Comparison of ENCODE assay signal across 8 cellular contexts in the genomic region with DNA sequence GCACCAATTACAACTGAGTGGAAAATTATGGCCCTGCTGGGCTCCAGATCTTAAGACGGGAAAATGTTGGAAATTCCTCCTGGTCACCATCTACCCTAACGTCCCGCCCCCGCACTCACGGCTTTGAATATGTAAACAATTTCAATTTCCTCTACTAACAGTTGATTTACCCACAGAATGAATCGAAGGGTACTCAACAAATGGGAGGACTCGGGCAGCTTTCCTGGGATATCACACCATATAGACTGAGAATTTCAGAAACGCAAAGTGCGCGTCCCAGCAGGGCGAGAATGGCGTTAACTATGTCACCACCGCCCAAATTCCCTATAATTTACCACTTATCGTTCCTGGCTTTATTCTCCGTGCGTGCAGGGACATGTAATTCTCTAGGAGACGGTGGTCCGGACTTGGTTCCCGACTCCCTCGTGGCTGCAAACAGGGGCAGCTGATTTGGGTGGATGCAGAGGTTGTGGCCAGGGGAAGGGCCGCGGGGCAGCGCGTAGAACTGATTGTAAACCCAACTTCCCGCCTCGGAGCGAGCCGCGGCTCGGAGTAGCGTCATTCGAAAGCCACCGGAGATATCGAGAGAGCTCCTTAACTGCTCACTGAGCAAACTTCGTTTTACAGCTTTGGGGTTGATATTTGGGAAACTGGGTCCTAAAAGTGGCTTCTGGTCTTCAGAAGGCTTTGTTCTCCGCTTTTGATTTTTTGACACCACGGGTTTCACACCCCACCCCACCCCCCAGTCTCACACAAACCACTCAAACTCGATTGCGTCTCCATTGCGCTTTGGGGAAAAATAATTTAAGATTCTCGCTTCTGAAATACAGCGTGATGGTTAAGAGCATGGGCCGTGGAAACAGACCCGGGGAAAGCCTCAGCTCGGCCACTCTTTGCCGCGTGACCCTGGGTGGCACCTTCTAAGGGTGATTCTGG. TPM values are rescaled to one million over a fixed set of nuclear protein-coding genes. Genes with fewer than 3 reads are reported as not detected.
DNase-seq lines count a peak whose midpoint lies in the region; ATAC-seq and TF ChIP-seq lines count a peak whose summit lies in the region.

No MANE protein-coding gene starts in this region.

- no peaks in the 10 kb centered on the region for H3K9me3 Mint-ChIP-seq in WTC11
- no peaks in the 10 kb centered on the region for H3K9me3 Mint-ChIP-seq in stimulated activated effector memory CD8-positive, alpha-beta T cell treated with anti-CD3 and anti-CD28 coated beads, Interleukin-12 subunit alpha, Interleukin-12 subunit beta, amount 100 ng/mL, for 72 hours

- no peak overlapping the region for H3K27ac Mint-ChIP-seq in WTC11
- H3K27ac Mint-ChIP-seq in stimulated activated effector memory CD8-positive, alpha-beta T cell treated with anti-CD3 and anti-CD28 coated beads, Interleukin-12 subunit alpha, Interleukin-12 subunit beta, amount 100 ng/mL, for 72 hours, result no peak overlapping the region

- H3K4me3 ChIP-seq in iPS DF 6.9 (ENCODE audit: low read length), result peak overlapping the region; percentile 30; the same call in 1 of the 2 replicates

- H3K27me3 Mint-ChIP-seq in WTC11 (ENCODE audit: low read depth), result peaks cover 97% of the 10 kb centered on the region

- H3K4me1 ChIP-seq in iPS DF 6.9 (ENCODE audit: control insufficient read depth, insufficient read depth, low read length), result 0 out of 2 replicates have a peak, but pooled peaks cover 1% of the 10 kb centered on the region

- CTCF ChIA-PET in WTC11 (lab: Charles Lee), result interaction anchor here (1.3 to 1.6 kb wide), 3 partner anchors 56 to 176 kb away, joined by 3 to 7 read pairs (median 5); no protein-coding TSS in a partner anchor

- POLR2A ChIA-PET in WTC11 (lab: Charles Lee), result interaction anchor here (1.0 to 1.1 kb wide), 2 partner anchors 103 to 369 kb away, joined by 3 read pairs; a partner anchor contains a TSS

- H3K27ac ChIP-seq in iPS DF 6.9 (ENCODE audit: low read length), result no peak overlapping the region

- H3K9me3 ChIP-seq in iPS DF 6.9 (ENCODE audit: control insufficient read depth, insufficient read depth, low read length), result no peaks in the 10 kb centered on the region

- no peak for TF ChIP-seq CTCF in WTC11 (IDR thresholded peaks at IDR 0.05)

- WGBS in iPS DF 6.9 (ENCODE audit: insufficient coverage, insufficient read length), result no CpG with 5 or more reads among the region's 47 CpGs

- no peaks in the 10 kb centered on the region for H3K36me3 Mint-ChIP-seq in WTC11
- peaks cover 11% of the 10 kb centered on the region for H3K36me3 Mint-ChIP-seq in stimulated activated effector memory CD8-positive, alpha-beta T cell treated with anti-CD3 and anti-CD28 coated beads, Interleukin-12 subunit alpha, Interleukin-12 subunit beta, amount 100 ng/mL, for 72 hours

- H3K36me3 ChIP-seq in iPS DF 6.9 (ENCODE audit: control insufficient read depth, insufficient read depth, low read length), result no peaks in the 10 kb centered on the region

- H3K4me1 Mint-ChIP-seq in WTC11, result peaks cover 21% of the 10 kb centered on the region
- H3K4me1 Mint-ChIP-seq in stimulated activated effector memory CD8-positive, alpha-beta T cell treated with anti-CD3 and anti-CD28 coated beads, Interleukin-12 subunit alpha, Interleukin-12 subunit beta, amount 100 ng/mL, for 72 hours, result peaks cover 26% of the 10 kb centered on the region

- H3K4me3 Mint-ChIP-seq in WTC11, result peak overlapping the region; percentile 92
- peak overlapping the region; percentile 66 for H3K4me3 Mint-ChIP-seq in stimulated activated effector memory CD8-positive, alpha-beta T cell treated with anti-CD3 and anti-CD28 coated beads, Interleukin-12 subunit alpha, Interleukin-12 subunit beta, amount 100 ng/mL, for 72 hours

- H3K27me3 ChIP-seq in iPS DF 6.9 (ENCODE audit: control insufficient read depth, insufficient read depth, low read length), result peaks cover 38% of the 10 kb centered on the region

- ATAC-seq in WTC11 (peak; percentile 67), HG03354 (IDR thresholded peaks at IDR 0.05; ENCODE audit: poor library complexity, severe bottlenecking, unreplicated experiment) (no peak), HG03139 (IDR thresholded peaks at IDR 0.05; ENCODE audit: unreplicated experiment) (no peak)
- ATAC-seq in stimulated activated effector memory CD8-positive, alpha-beta T cell treated with anti-CD3 and anti-CD28 coated beads, Interleukin-12 subunit alpha, Interleukin-12 subunit beta, amount 100 ng/mL, for 72 hours, result peak; percentile 73

- peak; percentile 27 for DNase-seq in stimulated activated CD4-positive, alpha-beta T cell treated with anti-CD3 and anti-CD28 coated beads, Interleukin-1b, Interleukin-23, amount 100 ng/mL, for 48 hours
- no peak for DNase-seq in stimulated activated CD4-positive, alpha-beta T cell treated with anti-CD3 and anti-CD28 coated beads, Interleukin-4, amount 100 ng/mL, for 24 hours
- peak; percentile 64 for DNase-seq in WTC11 (ENCODE audit: low spot score)
- DNase-seq in iPS DF 6.9 (ENCODE audit: low read depth, low spot score), result no peak
- peak in 1 of 2 donors; percentile 58 for DNase-seq in stimulated activated effector memory CD8-positive, alpha-beta T cell treated with anti-CD3 and anti-CD28 coated beads, Interleukin-12 subunit alpha, Interleukin-12 subunit beta, amount 100 ng/mL, for 72 hours (ENCODE audit: low spot score in 2 of 2)
- DNase-seq in occipital lobe (lab: John Stamatoyannopoulos, UW), result no peak

TF ChIP-seq in WTC11, 78 proteins besides CTCF, POLR2A, EP300 and RAD21:
- no peak for TF ChIP-seq STAT6 (CRISPR knock-in tag; conservative IDR thresholded peaks at IDR 0.05; ENCODE audit: low read depth)
- TF ChIP-seq, protein P1, sequence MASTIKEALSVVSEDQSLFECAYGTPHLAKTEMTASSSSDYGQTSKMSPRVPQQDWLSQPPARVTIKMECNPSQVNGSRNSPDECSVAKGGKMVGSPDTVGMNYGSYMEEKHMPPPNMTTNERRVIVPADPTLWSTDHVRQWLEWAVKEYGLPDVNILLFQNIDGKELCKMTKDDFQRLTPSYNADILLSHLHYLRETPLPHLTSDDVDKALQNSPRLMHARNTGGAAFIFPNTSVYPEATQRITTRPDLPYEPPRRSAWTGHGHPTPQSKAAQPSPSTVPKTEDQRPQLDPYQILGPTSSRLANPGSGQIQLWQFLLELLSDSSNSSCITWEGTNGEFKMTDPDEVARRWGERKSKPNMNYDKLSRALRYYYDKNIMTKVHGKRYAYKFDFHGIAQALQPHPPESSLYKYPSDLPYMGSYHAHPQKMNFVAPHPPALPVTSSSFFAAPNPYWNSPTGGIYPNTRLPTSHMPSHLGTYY (CRISPR knock-in tag; IDR thresholded peaks at IDR 0.05), result no peak
- TF ChIP-seq, protein P2, sequence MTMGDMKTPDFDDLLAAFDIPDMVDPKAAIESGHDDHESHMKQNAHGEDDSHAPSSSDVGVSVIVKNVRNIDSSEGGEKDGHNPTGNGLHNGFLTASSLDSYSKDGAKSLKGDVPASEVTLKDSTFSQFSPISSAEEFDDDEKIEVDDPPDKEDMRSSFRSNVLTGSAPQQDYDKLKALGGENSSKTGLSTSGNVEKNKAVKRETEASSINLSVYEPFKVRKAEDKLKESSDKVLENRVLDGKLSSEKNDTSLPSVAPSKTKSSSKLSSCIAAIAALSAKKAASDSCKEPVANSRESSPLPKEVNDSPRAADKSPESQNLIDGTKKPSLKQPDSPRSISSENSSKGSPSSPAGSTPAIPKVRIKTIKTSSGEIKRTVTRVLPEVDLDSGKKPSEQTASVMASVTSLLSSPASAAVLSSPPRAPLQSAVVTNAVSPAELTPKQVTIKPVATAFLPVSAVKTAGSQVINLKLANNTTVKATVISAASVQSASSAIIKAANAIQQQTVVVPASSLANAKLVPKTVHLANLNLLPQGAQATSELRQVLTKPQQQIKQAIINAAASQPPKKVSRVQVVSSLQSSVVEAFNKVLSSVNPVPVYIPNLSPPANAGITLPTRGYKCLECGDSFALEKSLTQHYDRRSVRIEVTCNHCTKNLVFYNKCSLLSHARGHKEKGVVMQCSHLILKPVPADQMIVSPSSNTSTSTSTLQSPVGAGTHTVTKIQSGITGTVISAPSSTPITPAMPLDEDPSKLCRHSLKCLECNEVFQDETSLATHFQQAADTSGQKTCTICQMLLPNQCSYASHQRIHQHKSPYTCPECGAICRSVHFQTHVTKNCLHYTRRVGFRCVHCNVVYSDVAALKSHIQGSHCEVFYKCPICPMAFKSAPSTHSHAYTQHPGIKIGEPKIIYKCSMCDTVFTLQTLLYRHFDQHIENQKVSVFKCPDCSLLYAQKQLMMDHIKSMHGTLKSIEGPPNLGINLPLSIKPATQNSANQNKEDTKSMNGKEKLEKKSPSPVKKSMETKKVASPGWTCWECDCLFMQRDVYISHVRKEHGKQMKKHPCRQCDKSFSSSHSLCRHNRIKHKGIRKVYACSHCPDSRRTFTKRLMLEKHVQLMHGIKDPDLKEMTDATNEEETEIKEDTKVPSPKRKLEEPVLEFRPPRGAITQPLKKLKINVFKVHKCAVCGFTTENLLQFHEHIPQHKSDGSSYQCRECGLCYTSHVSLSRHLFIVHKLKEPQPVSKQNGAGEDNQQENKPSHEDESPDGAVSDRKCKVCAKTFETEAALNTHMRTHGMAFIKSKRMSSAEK (CRISPR knock-in tag; IDR thresholded peaks at IDR 0.05; ENCODE audit: borderline replicate concordance), result no peak

RNA-seq across cellular contexts. Expression of gene ZSCAN9, which starts 17.6 kb away (rescaled TPM):
- total RNA-seq in WTC11 (2021) (13.0 to 15.1 TPM (median 14.5 TPM) in 3 replicates), occipital lobe (38.4 TPM)

RNA-seq across cellular contexts. Expression of gene ZKSCAN4, which starts 44.6 kb away (rescaled TPM):
- 6.4 to 7.3 TPM (median 7.0 TPM) in 3 replicates for total RNA-seq in WTC11 (2021)
- total RNA-seq in occipital lobe, result 10.3 TPM

RNA-seq across cellular contexts. Expression of gene NKAPL, which starts 51.6 kb away (rescaled TPM):
- 0.26 to 0.46 TPM (median 0.41 TPM) in 3 replicates for total RNA-seq in WTC11 (2021)
- total RNA-seq in occipital lobe, result 4.1 TPM

RNA-seq across cellular contexts. Expression of gene ZSCAN26, which starts 59.4 kb away (rescaled TPM):
- 5.2 to 7.5 TPM (median 6.6 TPM) in 3 replicates for total RNA-seq in WTC11 (2021)
- 40.7 TPM for total RNA-seq in occipital lobe

Comparison
In these comparisons a context has a peak if more than half of its experiments do, and no peak if none do; other contexts are left out.
1. DNase-seq: peak in stimulated activated CD4-positive, alpha-beta T cell treated with anti-CD3 and anti-CD28 coated beads, Interleukin-1b, Interleukin-23, amount 100 ng/mL, for 48 hours (single experiment) and WTC11 (single experiment); none in stimulated activated CD4-positive, alpha-beta T cell treated with anti-CD3 and anti-CD28 coated beads, Interleukin-4, amount 100 ng/mL, for 24 hours (single experiment), iPS DF 6.9 (single experiment) and occipital lobe (single experiment).
2. ATAC-seq: peak in WTC11 (single experiment) and stimulated activated effector memory CD8-positive, alpha-beta T cell treated with anti-CD3 and anti-CD28 coated beads, Interleukin-12 subunit alpha, Interleukin-12 subunit beta, amount 100 ng/mL, for 72 hours (single experiment); none in HG03354 (single experiment) and HG03139 (single experiment).